ENCODE assay signal across 4 cellular contexts in the genomic region with DNA sequence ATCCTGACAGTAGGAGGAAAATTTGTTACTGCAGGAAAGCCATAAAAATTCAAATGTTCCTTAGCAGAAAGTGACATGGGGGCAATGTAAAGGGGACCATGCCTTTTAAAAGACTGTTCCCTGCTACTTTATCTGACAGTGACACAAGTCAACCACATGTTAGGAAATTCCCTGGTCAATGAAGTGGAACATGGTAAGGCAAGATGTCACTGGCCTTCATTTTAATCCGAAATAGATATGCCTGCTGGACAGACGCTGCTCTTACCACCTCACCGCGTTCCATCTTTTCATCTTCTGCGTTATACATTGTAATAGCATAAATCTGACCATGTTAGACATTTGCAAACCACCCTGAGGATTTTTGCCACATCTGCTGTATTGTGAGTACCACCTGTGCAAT. TPM values are rescaled to one million over a fixed set of nuclear protein-coding genes. Genes with fewer than 3 reads are reported as not detected.
"Had no signal": no experiment of that assay in that cellular context is flagged by ENCODE, and none has a peak within 500 bp of the region (broad histone marks: within the 10 kb centered on the region; RNA-seq: fewer than 3 reads in every experiment).

No MANE protein-coding gene starts in this region.

RNA-seq across cellular contexts. Expression of gene ASB4, which starts 18.5 kb away (rescaled TPM):
- total RNA-seq: esophagus mucosa, fibroblast of lung, natural killer cell, spleen had no signal
- polyA plus RNA-seq: fibroblast of lung had no signal
